In genomic region chr12:114958538-114958937, GRCh38 we compare ENCODE assay signal across 28 cellular contexts.
"Had no signal": no experiment of that assay in that cellular context is flagged by ENCODE, and none has a peak within 500 bp of the region (broad histone marks: within the 10 kb centered on the region; RNA-seq: fewer than 3 reads in every experiment).

No MANE protein-coding gene starts in this region.

- DNase-seq: hypothalamus; islet precursor cell; left ventricle myocardium inferior; mesendoderm; naive B cell; natural killer cell; nephron progenitor cell; ovary; posterior cingulate gyrus; retina; right cardiac atrium; sigmoid colon; small intestine; spleen; stimulated activated CD4-positive, alpha-beta T cell treated with anti-CD3 and anti-CD28 coated beads, Interleukin-1b, Interleukin-23, amount 100 ng/mL, for 48 hours; stimulated activated CD4-positive, alpha-beta T cell treated with anti-CD3 and anti-CD28 coated beads, Interleukin-2, amount 100 ng/mL, for 48 hours; stimulated activated CD4-positive, alpha-beta T cell treated with anti-CD3 and anti-CD28 coated beads, Interleukin-4, amount 100 ng/mL, for 4 hours; stimulated activated CD8-positive, alpha-beta memory T cell treated with anti-CD3 and anti-CD28 coated beads, Interleukin-4, amount 100 ng/mL, for 48 hours; stimulated activated naive CD4-positive, alpha-beta T cell treated with Interleukin-2 at 50 U/mL for 16 hours; stimulated activated naive CD8-positive, alpha-beta T cell treated with anti-CD3 and anti-CD28 coated beads, Interleukin-15, amount 100 ng/mL, for 72 hours; substantia nigra; thyroid gland; transverse colon; upper lobe of left lung had no signal

- ATAC-seq: natural killer cell; right cardiac atrium; stimulated activated memory B cell treated with anti-CD40 and anti-IgM and Interleukin-4, amounts not matched to agents 10 μg/mL and 1 μg/mL and 100 μg/mL, for 72 hours; stimulated activated naive CD8-positive, alpha-beta T cell treated with anti-CD3 and anti-CD28 coated beads, Interleukin-15, amount 100 ng/mL, for 72 hours had no signal

- H3K4me3 ChIP-seq: left ventricle myocardium inferior, lung, neural progenitor cell, ovary, prostate gland, sigmoid colon, spleen, thyroid gland, transverse colon, upper lobe of left lung had no signal

- H3K27ac ChIP-seq: left ventricle myocardium inferior, neural progenitor cell, ovary, prostate gland, sigmoid colon, spleen, thyroid gland, transverse colon, upper lobe of left lung had no signal

- H3K9ac ChIP-seq: neural progenitor cell had no signal

- H3K36me3 ChIP-seq: left ventricle myocardium inferior, neural progenitor cell, ovary, prostate gland, sigmoid colon, spleen, thyroid gland, transverse colon, upper lobe of left lung had no signal

- H3K4me1 ChIP-seq: prostate gland, sigmoid colon, spleen, thyroid gland, transverse colon had no signal

- H3K27me3 ChIP-seq: neural progenitor cell, ovary, sigmoid colon, spleen, thyroid gland, transverse colon, upper lobe of left lung had no signal

- H2AFZ ChIP-seq: neural progenitor cell had no signal

- H3K9me3 ChIP-seq: ovary, prostate gland, sigmoid colon, thyroid gland, transverse colon had no signal

- H3K4me2 ChIP-seq: neural progenitor cell had no signal
